32 cellular contexts compared by ENCODE assay signal in genomic region chr3:44309500-44309899, GRCh38.
"Had no signal": no experiment of that assay in that cellular context is flagged by ENCODE, and none has a peak within 500 bp of the region (broad histone marks: within the 10 kb centered on the region; RNA-seq: fewer than 3 reads in every experiment).

No MANE protein-coding gene starts in this region.

- DNase-seq: activated CD4-positive, alpha-beta memory T cell treated with anti-CD3 and anti-CD28 coated beads, Interleukin-2, amount 10 ng/mL, durations not matched to agents 7 days and 5 days; activated CD4-positive, alpha-beta T cell treated with anti-CD3 and anti-CD28 coated beads for 1 hour; activated CD4-positive, alpha-beta T cell treated with anti-CD3 and anti-CD28 coated beads for 48 hours; activated CD4-positive, CD25-positive, alpha-beta regulatory T cell; activated gamma-delta T cell treated with Interleukin-2 at 50 U/mL for 16 hours; activated naive CD4-positive, alpha-beta T cell treated with anti-CD3 and anti-CD28 coated beads for 36 hours; activated T-cell treated with anti-CD3 and anti-CD28 coated beads, Interleukin-2, amount 50 U/mL, for 4 hours; adrenal gland; body of pancreas; Karpas-422; MG63; NCI-H1092 treated with DMSO at 0.1 percent for 48 hours; NCI-H1417; NCI-H146; NCI-H187; NCI-H2029 treated with DMSO at 0.1 percent for 48 hours; NCI-H2107; NCI-H2171; NCI-H510A; NCI-H526; NCI-H748 treated with DMSO at 0.1 percent for 48 hours; PC-9; Right ventricle myocardium superior; SW 1271; T-helper 1 cell; T-helper 2 cell; T-helper 9 cell; WERI-Rb-1 had no signal

- H3K4me2 ChIP-seq: PC-9 had no signal

- H3K9me3 ChIP-seq: adrenal gland, body of pancreas, breast epithelium, MG63 had no signal

- H3K4me1 ChIP-seq: adrenal gland, body of pancreas, breast epithelium had no signal

- H3K27me3 ChIP-seq: adrenal gland, body of pancreas, breast epithelium, MG63 had no signal

- FAIRE-seq: astrocyte, RCC 7860 had no signal

- ATAC-seq: activated naive CD4-positive, alpha-beta T cell treated with anti-CD3 and anti-CD28 coated beads, Interleukin-2, amount 50 U/mL, for 72 hours; activated T-cell treated with anti-CD3 and anti-CD28 coated beads, Interleukin-2, amount 50 U/mL, for 4 hours; body of pancreas had no signal

- H3K36me3 ChIP-seq: adrenal gland, breast epithelium, MG63, WERI-Rb-1 had no signal

- H3K4me3 ChIP-seq: adrenal gland, body of pancreas, breast epithelium, MG63, PC-9 had no signal

- H2AFZ ChIP-seq: PC-9 had no signal

- H3K27ac ChIP-seq: adrenal gland, body of pancreas, breast epithelium, PC-9, WERI-Rb-1 had no signal
